Comparison of ENCODE assay signal across 20 cellular contexts in the genomic region with DNA sequence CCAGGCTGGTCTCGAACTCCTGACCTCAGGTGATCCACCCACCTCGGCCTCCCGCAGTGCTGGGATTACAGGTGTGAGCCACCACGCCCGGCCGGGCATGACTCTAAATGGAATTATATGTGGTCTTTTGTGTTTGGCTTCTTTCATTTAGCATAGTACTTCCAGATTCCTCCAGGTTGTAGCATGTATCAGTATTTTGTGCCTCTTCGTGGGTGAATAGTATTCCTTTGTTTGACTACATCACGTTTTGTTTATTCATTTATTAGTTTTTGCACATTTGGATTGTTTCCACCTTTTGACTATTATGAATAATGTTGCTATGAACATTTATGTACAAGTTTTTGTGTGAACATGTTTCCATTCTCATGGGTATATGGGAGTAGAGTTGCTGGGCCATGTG. TPM values are rescaled to one million over a fixed set of nuclear protein-coding genes. Genes with fewer than 3 reads are reported as not detected.
DNase-seq lines count a peak whose midpoint lies in the region; ATAC-seq, FAIRE-seq and TF ChIP-seq lines count a peak whose summit lies in the region.
"Had no signal": no experiment of that assay in that cellular context is flagged by ENCODE, and none has a peak within 500 bp of the region (broad histone marks: within the 10 kb centered on the region; RNA-seq: fewer than 3 reads in every experiment).

No MANE protein-coding gene starts in this region.

- peak; percentile 39 for FAIRE-seq in GM19239 (lab: Jason Lieb, UNC)
- FAIRE-seq: A204.1, D721Med, G401.6 had no signal

- POLR2A ChIA-PET in HEK293 (lab: Yijun Ruan, JAX), result interaction anchor here (2.0 kb wide), 1 partner anchor 24 kb away, joined by 7 read pairs; a partner anchor contains a TSS

- H3K9me3 ChIP-seq in HEK293 (ENCODE audit: control insufficient read depth, insufficient read depth, low read depth, low read length), result no peaks in the 10 kb centered on the region
- H3K9me3 ChIP-seq: Caco-2 had no signal

- H3K36me3 Mint-ChIP-seq in activated T-helper 17 cell treated with anti-CD3 and anti-CD28 coated beads, Interleukin-2, amount 50 U/mL, for 72 hours (ENCODE audit: low read depth), result no peaks in the 10 kb centered on the region
- peaks cover 15% of the 10 kb centered on the region for H3K36me3 Mint-ChIP-seq in activated T-cell treated with anti-CD3 and anti-CD28 coated beads, Interleukin-2, amount 50 U/mL, for 24 hours (ENCODE audit: low read depth)

- no peak overlapping the region for H3K27ac ChIP-seq in HEK293 (ENCODE audit: extremely low read depth, low read depth, low read length)
- H3K27ac ChIP-seq: BLaER1 treated with 17β-estradiol and CSF1 and Interleukin-3, amounts not matched to agents 10 nM and 100 nM; C4-2B had no signal

- no peak for ATAC-seq in activated T-helper 17 cell treated with anti-CD3 and anti-CD28 coated beads, Interleukin-2, amount 50 U/mL, for 72 hours (replicated peaks)
- ATAC-seq: CD8-positive, alpha-beta T cell had no signal

- H3K36me3 ChIP-seq in HEK293 (ENCODE audit: control insufficient read depth in 2 of 2, insufficient read depth in 1 of 2, low read length in 2 of 2), result no peaks in the 10 kb centered on the region

- H3K9me3 Mint-ChIP-seq in activated T-helper 17 cell treated with anti-CD3 and anti-CD28 coated beads, Interleukin-2, amount 50 U/mL, for 72 hours, result no peaks in the 10 kb centered on the region
- no peaks in the 10 kb centered on the region for H3K9me3 Mint-ChIP-seq in activated T-cell treated with anti-CD3 and anti-CD28 coated beads, Interleukin-2, amount 50 U/mL, for 24 hours
- H3K9me3 Mint-ChIP-seq: CD4-positive, alpha-beta T cell; CD8-positive, alpha-beta T cell had no signal

- no peaks in the 10 kb centered on the region for H3K27me3 Mint-ChIP-seq in activated T-helper 17 cell treated with anti-CD3 and anti-CD28 coated beads, Interleukin-2, amount 50 U/mL, for 72 hours
- no peaks in the 10 kb centered on the region for H3K27me3 Mint-ChIP-seq in activated T-cell treated with anti-CD3 and anti-CD28 coated beads, Interleukin-2, amount 50 U/mL, for 24 hours
- H3K27me3 Mint-ChIP-seq: B cell; CD4-positive, alpha-beta T cell had no signal

- no peak for DNase-seq in GM19239 (ENCODE audit: insufficient read length, low spot score)
- DNase-seq in retina, result no peak
- DNase-seq in NCI-H526 treated with DMSO at 0.1 percent for 48 hours (lab: John Stamatoyannopoulos, UW), result no peak
- no peak for DNase-seq in activated T-cell treated with anti-CD3 and anti-CD28 coated beads, Interleukin-2, amount 50 U/mL, for 24 hours
- DNase-seq: 8988T; ACHN; Caco-2; Calu3; CD4-positive, alpha-beta T cell; CD8-positive, alpha-beta T cell; DMS79 treated with DMSO at 0.1 percent for 48 hours; GF-D8 had no signal

- peaks cover 15% of the 10 kb centered on the region for H3K4me1 Mint-ChIP-seq in activated T-helper 17 cell treated with anti-CD3 and anti-CD28 coated beads, Interleukin-2, amount 50 U/mL, for 72 hours
- peaks cover 28% of the 10 kb centered on the region for H3K4me1 Mint-ChIP-seq in activated T-cell treated with anti-CD3 and anti-CD28 coated beads, Interleukin-2, amount 50 U/mL, for 24 hours (ENCODE audit: low read depth)

- peak overlapping the region; percentile 20 for H3K27ac Mint-ChIP-seq in activated T-helper 17 cell treated with anti-CD3 and anti-CD28 coated beads, Interleukin-2, amount 50 U/mL, for 72 hours
- no peak overlapping the region for H3K27ac Mint-ChIP-seq in activated T-cell treated with anti-CD3 and anti-CD28 coated beads, Interleukin-2, amount 50 U/mL, for 24 hours
- H3K27ac Mint-ChIP-seq: B cell; CD4-positive, alpha-beta T cell; CD8-positive, alpha-beta T cell had no signal

- TF ChIP-seq CTCF in HEK293 (tag by site-specific recombination; IDR thresholded peaks at IDR 0.05), result no peak

- no peak overlapping the region for H3K4me3 Mint-ChIP-seq in activated T-helper 17 cell treated with anti-CD3 and anti-CD28 coated beads, Interleukin-2, amount 50 U/mL, for 72 hours
- no peak overlapping the region for H3K4me3 Mint-ChIP-seq in activated T-cell treated with anti-CD3 and anti-CD28 coated beads, Interleukin-2, amount 50 U/mL, for 24 hours
- H3K4me3 Mint-ChIP-seq: B cell; CD4-positive, alpha-beta T cell; CD8-positive, alpha-beta T cell had no signal

- CTCF ChIA-PET in HEK293 (lab: Yijun Ruan, JAX), result no interaction called here

- no peak overlapping the region for H3K4me3 ChIP-seq in HEK293 (ENCODE audit: low read depth, low read length)
- H3K4me3 ChIP-seq: BLaER1 treated with 17β-estradiol and CSF1 and Interleukin-3, amounts not matched to agents 10 nM and 100 nM had no signal

- no peaks in the 10 kb centered on the region for H3K4me1 ChIP-seq in HEK293 (ENCODE audit: control insufficient read depth, insufficient read depth, low read length)
- H3K4me1 ChIP-seq: BLaER1 treated with 17β-estradiol and CSF1 and Interleukin-3, amounts not matched to agents 10 nM and 100 nM had no signal

TF ChIP-seq in HEK293, 187 proteins besides CTCF, POLR2A, EP300 and RAD21:
- no peak for TF ChIP-seq ZNF664 (tag by site-specific recombination; IDR thresholded peaks at IDR 0.05)
- TF ChIP-seq ZNF426 (tag by site-specific recombination; IDR thresholded peaks at IDR 0.05), result no peak
- peak; percentile 96 for TF ChIP-seq ZNF146 (tag by site-specific recombination; IDR thresholded peaks at IDR 0.05)
- no peak for TF ChIP-seq ZNF585B (tag by site-specific recombination; IDR thresholded peaks at IDR 0.05)
- no peak for TF ChIP-seq KLF1 (tag by site-specific recombination; IDR thresholded peaks at IDR 0.05)

RNA-seq across cellular contexts. Expression of a gene that starts 24.4 kb away (rescaled TPM):
- total RNA-seq in activated T-helper 17 cell treated with anti-CD3 and anti-CD28 coated beads, Interleukin-2, amount 50 U/mL, for 72 hours, result 10 to 100 TPM; 14.1 to 15.2 TPM
